ENCODE assay signal across 24 cellular contexts in genomic region chr6:32832535-32832934, GRCh38. TPM values are rescaled to one million over a fixed set of nuclear protein-coding genes. Genes with fewer than 3 reads are reported as not detected.
"Had no signal": no experiment of that assay in that cellular context is flagged by ENCODE, and none has a peak within 500 bp of the region (broad histone marks: within the 10 kb centered on the region; RNA-seq: fewer than 3 reads in every experiment).

No MANE protein-coding gene starts in this region.

- H3K9me3 ChIP-seq: adrenal gland, ascending aorta, testis, uterus had no signal

- H3K27me3 ChIP-seq: adrenal gland, ascending aorta, brain microvascular endothelial cell, foreskin keratinocyte, testis, uterus had no signal

- FAIRE-seq: keratinocyte had no signal

- H3K27me3 Mint-ChIP-seq: dendritic cell treated with granulocyte-macrophage colony-stimulating factor and Interleukin-4, amounts not matched to agents 40 ng/mL and 50 ng/mL, for 4 days; naive B cell had no signal

- H3K4me1 ChIP-seq: ascending aorta, uterus had no signal

- ATAC-seq: foreskin keratinocyte, left colon, right cardiac atrium had no signal

- H3K4me3 ChIP-seq: adrenal gland, ascending aorta, SK-N-MC, testis, uterus had no signal

- DNase-seq: activated CD4-positive, alpha-beta T cell treated with anti-CD3 and anti-CD28 coated beads for 48 hours; activated gamma-delta T cell; activated T-cell treated with anti-CD3 and anti-CD28 coated beads, Interleukin-2, amount 50 U/mL, for 48 hours; adrenal gland; brain microvascular endothelial cell; caudate nucleus; effector CD4-positive, alpha-beta T cell; erythroblast; foreskin keratinocyte; left colon; naive B cell; right cardiac atrium; stimulated activated CD4-positive, alpha-beta T cell treated with anti-CD3 and anti-CD28 coated beads, Interleukin-4, amount 100 ng/mL, for 24 hours; SW 1271; T-helper 2 cell; testis; trophoblast cell; uterus had no signal

- H3K36me3 ChIP-seq: uterus had no signal

- H3K27ac ChIP-seq: adrenal gland, ascending aorta, brain microvascular endothelial cell, foreskin keratinocyte, SK-N-MC, testis, uterus had no signal

- H3K9me3 Mint-ChIP-seq: dendritic cell treated with granulocyte-macrophage colony-stimulating factor and Interleukin-4, amounts not matched to agents 40 ng/mL and 50 ng/mL, for 4 days; naive B cell had no signal

- H3K27ac Mint-ChIP-seq: dendritic cell treated with granulocyte-macrophage colony-stimulating factor and Interleukin-4, amounts not matched to agents 40 ng/mL and 50 ng/mL, for 4 days had no signal

- H3K4me3 Mint-ChIP-seq: dendritic cell treated with granulocyte-macrophage colony-stimulating factor and Interleukin-4, amounts not matched to agents 40 ng/mL and 50 ng/mL, for 4 days; naive B cell had no signal

RNA-seq across cellular contexts. Expression of gene HLA-DOB, which starts 15.7 kb away (rescaled TPM):
- total RNA-seq: ascending aorta, mesenteric fat pad, pulmonary artery endothelial cell had no signal
